ENCODE assay signal across 14 cellular contexts in genomic region chr5:33257807-33258491, GRCh38.
DNase-seq lines count a peak whose midpoint lies in the region; ATAC-seq and TF ChIP-seq lines count a peak whose summit lies in the region.
"Had no signal": no experiment of that assay in that cellular context is flagged by ENCODE, and none has a peak within 500 bp of the region (broad histone marks: within the 10 kb centered on the region; RNA-seq: fewer than 3 reads in every experiment).

No MANE protein-coding gene starts in this region.

- no peaks in the 10 kb centered on the region for H3K9me3 ChIP-seq in AG04450 (ENCODE audit: control insufficient read depth, insufficient read depth, low read length)
- H3K9me3 ChIP-seq: Caco-2 had no signal

- no peak overlapping the region for H3K27ac ChIP-seq in AG04450 (ENCODE audit: low read depth, low read length)

- CTCF ChIA-PET in AG04450 (lab: Charles Lee) = no interaction called here

- no peak for TF ChIP-seq CTCF in AG04450 (IDR thresholded peaks at IDR 0.05; ENCODE audit: low read depth, low read length)

- POLR2A ChIA-PET in AG04450 (lab: Yijun Ruan, JAX) = no interaction called here

- ATAC-seq in left lobe of liver = peak; percentile 67
- ATAC-seq in GM21360 (IDR thresholded peaks at IDR 0.05; ENCODE audit: unreplicated experiment) = no peak
- no peak for ATAC-seq in HG03039 (IDR thresholded peaks at IDR 0.05; ENCODE audit: unreplicated experiment)
- ATAC-seq: activated naive CD4-positive, alpha-beta T cell treated with anti-CD3 and anti-CD28 coated beads, Interleukin-2, amount 50 U/mL, for 72 hours; K562; WTC11 had no signal

- H3K27me3 ChIP-seq in AG04450 (ENCODE audit: control insufficient read depth, insufficient read depth, low read length) = no peaks in the 10 kb centered on the region

- H3K4me3 ChIP-seq in AG04450 (ENCODE audit: low read depth, low read length) = no peak overlapping the region
- H3K4me3 ChIP-seq: K562 had no signal

- DNase-seq in AG04450 (ENCODE audit: low read depth, low spot score) = peak; percentile 34
- peak; percentile 82 for DNase-seq in HT1080 (ENCODE audit: low read depth)
- DNase-seq in brain pericyte (ENCODE audit: low read depth, low spot score) = peak; percentile 47
- DNase-seq in left lobe of liver (ENCODE audit: low spot score) = no peak
- DNase-seq in nucleus accumbens (lab: John Stamatoyannopoulos, UW) = no peak
- DNase-seq in LoVo (ENCODE audit: low spot score) = no peak
- DNase-seq: Caco-2, glutamatergic neuron, NCI-H82 had no signal

Comparison
In these comparisons a context has a peak if more than half of its experiments do, and no peak if none do; other contexts are left out.
1. DNase-seq: peak in AG04450 (single experiment), HT1080 (single experiment) and brain pericyte (single experiment); none in left lobe of liver (single experiment), nucleus accumbens (0 of 56) and LoVo (single experiment).